ENCODE assay signal across 11 cellular contexts in genomic region chr3:122008166-122008565, GRCh38. TPM values are rescaled to one million over a fixed set of nuclear protein-coding genes. Genes with fewer than 3 reads are reported as not detected.
"Had no signal": no experiment of that assay in that cellular context is flagged by ENCODE, and none has a peak within 500 bp of the region (broad histone marks: within the 10 kb centered on the region; RNA-seq: fewer than 3 reads in every experiment).

No MANE protein-coding gene starts in this region.

- H3K36me3 ChIP-seq: HAP-1 had no signal

- FAIRE-seq: HTR-8/SVneo, K562 had no signal

- H3K27ac Mint-ChIP-seq: GM23338, HFFc6 had no signal

- H3K4me2 ChIP-seq: GM23338 had no signal

- DNase-seq: H7, HFFc6, IMR-90, KG1 had no signal

- H3K9me3 Mint-ChIP-seq: GM23338, HFFc6 had no signal

- H2AFZ ChIP-seq: GM23338 had no signal

- H3K4me3 ChIP-seq: GM23338, HAP-1, K562 had no signal

- H3K4me1 ChIP-seq: HAP-1 had no signal

- H3K4me3 Mint-ChIP-seq: GM23338, HFFc6 had no signal

- H3K9me3 ChIP-seq: HAP-1 had no signal

- ATAC-seq: GM23338, HCT116, K562 had no signal

RNA-seq across cellular contexts. Expression of gene ILDR1, which starts 13.9 kb away (rescaled TPM):
- total RNA-seq: H4, HFFc6, IMR-90 had no signal
- polyA plus RNA-seq: IMR-90, K562 had no signal

RNA-seq across cellular contexts. Expression of gene CD86, which starts 47.0 kb away (rescaled TPM):
- total RNA-seq: HFFc6, HT-29, IMR-90 had no signal
- polyA plus RNA-seq: GM23338, IMR-90, K562 had no signal
